In the genomic region with DNA sequence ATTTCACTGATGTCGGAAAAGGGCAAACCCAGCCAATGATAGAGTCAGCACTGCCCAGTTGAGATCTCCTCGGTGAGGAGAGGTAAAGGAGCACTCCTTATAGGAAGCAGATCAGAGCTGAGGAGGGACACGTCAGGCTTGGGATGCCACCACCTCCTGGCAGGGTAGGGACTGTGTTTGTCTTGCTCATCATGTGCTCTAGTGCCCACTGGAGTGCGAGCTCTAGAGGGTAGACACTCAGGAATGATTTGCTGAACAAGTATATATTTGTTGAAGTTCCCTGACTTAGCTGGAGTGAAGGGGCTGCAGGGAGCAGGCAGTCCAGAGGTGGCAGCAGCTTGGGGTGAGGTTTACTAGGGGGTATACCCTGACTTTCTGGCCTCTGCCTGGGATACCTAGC, we compare ENCODE assay signal across 1 cellular context.
TF ChIP-seq lines count a peak whose summit lies in the region.

No MANE protein-coding gene starts in this region.

TF ChIP-seq in WTC11, 78 proteins besides CTCF, POLR2A, EP300 and RAD21 (continued from another document):
- TF ChIP-seq, protein P1, sequence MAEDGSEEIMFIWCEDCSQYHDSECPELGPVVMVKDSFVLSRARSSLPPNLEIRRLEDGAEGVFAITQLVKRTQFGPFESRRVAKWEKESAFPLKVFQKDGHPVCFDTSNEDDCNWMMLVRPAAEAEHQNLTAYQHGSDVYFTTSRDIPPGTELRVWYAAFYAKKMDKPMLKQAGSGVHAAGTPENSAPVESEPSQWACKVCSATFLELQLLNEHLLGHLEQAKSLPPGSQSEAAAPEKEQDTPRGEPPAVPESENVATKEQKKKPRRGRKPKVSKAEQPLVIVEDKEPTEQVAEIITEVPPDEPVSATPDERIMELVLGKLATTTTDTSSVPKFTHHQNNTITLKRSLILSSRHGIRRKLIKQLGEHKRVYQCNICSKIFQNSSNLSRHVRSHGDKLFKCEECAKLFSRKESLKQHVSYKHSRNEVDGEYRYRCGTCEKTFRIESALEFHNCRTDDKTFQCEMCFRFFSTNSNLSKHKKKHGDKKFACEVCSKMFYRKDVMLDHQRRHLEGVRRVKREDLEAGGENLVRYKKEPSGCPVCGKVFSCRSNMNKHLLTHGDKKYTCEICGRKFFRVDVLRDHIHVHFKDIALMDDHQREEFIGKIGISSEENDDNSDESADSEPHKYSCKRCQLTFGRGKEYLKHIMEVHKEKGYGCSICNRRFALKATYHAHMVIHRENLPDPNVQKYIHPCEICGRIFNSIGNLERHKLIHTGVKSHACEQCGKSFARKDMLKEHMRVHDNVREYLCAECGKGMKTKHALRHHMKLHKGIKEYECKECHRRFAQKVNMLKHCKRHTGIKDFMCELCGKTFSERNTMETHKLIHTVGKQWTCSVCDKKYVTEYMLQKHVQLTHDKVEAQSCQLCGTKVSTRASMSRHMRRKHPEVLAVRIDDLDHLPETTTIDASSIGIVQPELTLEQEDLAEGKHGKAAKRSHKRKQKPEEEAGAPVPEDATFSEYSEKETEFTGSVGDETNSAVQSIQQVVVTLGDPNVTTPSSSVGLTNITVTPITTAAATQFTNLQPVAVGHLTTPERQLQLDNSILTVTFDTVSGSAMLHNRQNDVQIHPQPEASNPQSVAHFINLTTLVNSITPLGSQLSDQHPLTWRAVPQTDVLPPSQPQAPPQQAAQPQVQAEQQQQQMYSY (CRISPR knock-in tag; IDR thresholded peaks at IDR 0.05): no peak
- TF ChIP-seq, protein P2, sequence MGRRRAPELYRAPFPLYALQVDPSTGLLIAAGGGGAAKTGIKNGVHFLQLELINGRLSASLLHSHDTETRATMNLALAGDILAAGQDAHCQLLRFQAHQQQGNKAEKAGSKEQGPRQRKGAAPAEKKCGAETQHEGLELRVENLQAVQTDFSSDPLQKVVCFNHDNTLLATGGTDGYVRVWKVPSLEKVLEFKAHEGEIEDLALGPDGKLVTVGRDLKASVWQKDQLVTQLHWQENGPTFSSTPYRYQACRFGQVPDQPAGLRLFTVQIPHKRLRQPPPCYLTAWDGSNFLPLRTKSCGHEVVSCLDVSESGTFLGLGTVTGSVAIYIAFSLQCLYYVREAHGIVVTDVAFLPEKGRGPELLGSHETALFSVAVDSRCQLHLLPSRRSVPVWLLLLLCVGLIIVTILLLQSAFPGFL (CRISPR knock-in tag; IDR thresholded peaks at IDR 0.05; ENCODE audit: borderline replicate concordance): no peak
- no peak for TF ChIP-seq RELA (CRISPR knock-in tag; IDR thresholded peaks at IDR 0.05; ENCODE audit: borderline replicate concordance)
- TF ChIP-seq ZNF416 (CRISPR knock-in tag; IDR thresholded peaks at IDR 0.05): no peak
- no peak for TF ChIP-seq ZNF423 (CRISPR knock-in tag; IDR thresholded peaks at IDR 0.05)
